In genomic region chr12:47281667-47282171, GRCh38 we compare ENCODE assay signal across 13 cellular contexts.
DNase-seq lines count a peak whose midpoint lies in the region; ATAC-seq and TF ChIP-seq lines count a peak whose summit lies in the region.
"Had no signal": no experiment of that assay in that cellular context is flagged by ENCODE, and none has a peak within 500 bp of the region (broad histone marks: within the 10 kb centered on the region; RNA-seq: fewer than 3 reads in every experiment).

No MANE protein-coding gene starts in this region.

- H2AFZ ChIP-seq in ACC112 (ENCODE audit: low read length, unreplicated experiment) (no peak overlapping the region), neural progenitor cell (replicated peaks) (no peak overlapping the region), GM23338 (no peak overlapping the region)

- no peak for ATAC-seq in GM23338

- no peaks in the 10 kb centered on the region for H4K20me1 ChIP-seq in neural progenitor cell (ENCODE audit: low read depth)
- no peaks in the 10 kb centered on the region for H4K20me1 ChIP-seq in GM23338 (replicated peaks; ENCODE audit: insufficient read depth)
- H4K20me1 ChIP-seq: BLaER1 had no signal

- H3K4me3 Mint-ChIP-seq in neural progenitor cell (no peak overlapping the region), CD14-positive monocyte (no peak overlapping the region), GM23338 (no peak overlapping the region)
- H3K4me3 Mint-ChIP-seq: activated B cell treated with CpG ODN at 0.5 μM for 24 hours had no signal

- H3K4me1 Mint-ChIP-seq in neural progenitor cell, result peaks cover 6% of the 10 kb centered on the region
- H3K4me1 Mint-ChIP-seq in CD14-positive monocyte, result peaks cover 23% of the 10 kb centered on the region
- H3K4me1 Mint-ChIP-seq in GM23338, result peaks cover 10% of the 10 kb centered on the region

- H3K27ac ChIP-seq in ACC112 (ENCODE audit: low read depth, low read length) (peak overlapping the region; percentile 60), neural progenitor cell (no peak overlapping the region), GM23338 (ENCODE audit: low read depth) (no peak overlapping the region)
- H3K27ac ChIP-seq: BLaER1 had no signal

- TF ChIP-seq CTCF in neural progenitor cell (IDR thresholded peaks at IDR 0.05) (no peak), CD14-positive monocyte (IDR thresholded peaks at IDR 0.05) (no peak), GM23338 (conservative IDR thresholded peaks at IDR 0.05; ENCODE audit: low read depth in 2 of 2) (no peak)

- H3K36me3 Mint-ChIP-seq in neural progenitor cell (no peaks in the 10 kb centered on the region), CD14-positive monocyte (no peaks in the 10 kb centered on the region), GM23338 (ENCODE audit: low read depth) (no peaks in the 10 kb centered on the region)

- DNase-seq in M059J (ENCODE audit: low read depth) (peak; percentile 37), amniotic epithelial cell (ENCODE audit: low read depth) (peak; percentile 56), neural progenitor cell (ENCODE audit: low spot score) (no peak), DMS53 treated with DMSO at 0.1 percent for 48 hours (lab: John Stamatoyannopoulos, UW; ENCODE audit: unreplicated experiment) (no peak), CD14-positive monocyte (ENCODE audit: low spot score) (no peak), GM23338 (ENCODE audit: low spot score) (no peak)
- no peak for DNase-seq in activated CD8-positive, alpha-beta memory T cell treated with anti-CD3 and anti-CD28 coated beads, Interleukin-2, amount 50 U/mL, for 4 hours
- DNase-seq: activated B cell treated with CpG ODN at 0.5 μM for 24 hours; effector memory CD4-positive, alpha-beta T cell; midbrain; NCI-H345 had no signal

- no peak overlapping the region for H3K4me3 ChIP-seq in ACC112 (ENCODE audit: low read depth, low read length)
- no peak overlapping the region for H3K4me3 ChIP-seq in neural progenitor cell
- no peak overlapping the region for H3K4me3 ChIP-seq in GM23338
- H3K4me3 ChIP-seq: BLaER1 had no signal

- H3K27ac Mint-ChIP-seq in neural progenitor cell (peak overlapping the region; percentile 46), CD14-positive monocyte (no peak overlapping the region), GM23338 (no peak overlapping the region)
- H3K27ac Mint-ChIP-seq: activated B cell treated with CpG ODN at 0.5 μM for 24 hours had no signal

- H3K79me2 ChIP-seq in ACC112 (ENCODE audit: control insufficient read depth, insufficient read depth, low read length, unreplicated experiment) (no peaks in the 10 kb centered on the region), neural progenitor cell (ENCODE audit: low read depth) (no peaks in the 10 kb centered on the region), GM23338 (replicated peaks; ENCODE audit: insufficient read depth) (no peaks in the 10 kb centered on the region)

- H3K9ac ChIP-seq in neural progenitor cell, result no peak overlapping the region
- H3K9ac ChIP-seq: BLaER1 had no signal

- intact Hi-C loops in CD14-positive monocyte (cut with micrococcal nuclease), result no loop called here

- H3K36me3 ChIP-seq in ACC112 (ENCODE audit: insufficient read depth, low read length), result no peaks in the 10 kb centered on the region
- no peaks in the 10 kb centered on the region for H3K36me3 ChIP-seq in neural progenitor cell
- no peaks in the 10 kb centered on the region for H3K36me3 ChIP-seq in GM23338 (ENCODE audit: insufficient read depth)
- H3K36me3 ChIP-seq: BLaER1 had no signal

- H3K27me3 ChIP-seq in ACC112 (ENCODE audit: insufficient read depth, low read length) (no peaks in the 10 kb centered on the region), neural progenitor cell (no peaks in the 10 kb centered on the region), GM23338 (ENCODE audit: insufficient read depth) (no peaks in the 10 kb centered on the region)
- H3K27me3 ChIP-seq: BLaER1 had no signal

- H3F3A ChIP-seq in neural progenitor cell (ENCODE audit: low read depth) (peaks cover 8% of the 10 kb centered on the region), GM23338 (replicated peaks; ENCODE audit: low read depth) (no peaks in the 10 kb centered on the region)

- H3K4me2 ChIP-seq in neural progenitor cell, result no peak overlapping the region
- no peak overlapping the region for H3K4me2 ChIP-seq in GM23338
- H3K4me2 ChIP-seq: BLaER1 had no signal

- peaks cover 33% of the 10 kb centered on the region for H3K4me1 ChIP-seq in ACC112 (ENCODE audit: control insufficient read depth, insufficient read depth, low read length, unreplicated experiment)
- peaks cover 4% of the 10 kb centered on the region for H3K4me1 ChIP-seq in neural progenitor cell
- no peaks in the 10 kb centered on the region for H3K4me1 ChIP-seq in GM23338 (ENCODE audit: insufficient read depth)

- H3K9me3 Mint-ChIP-seq in neural progenitor cell (no peaks in the 10 kb centered on the region), CD14-positive monocyte (peaks cover 0 to 5% (median 0%) of the 10 kb centered on the region in 7 donors), GM23338 (no peaks in the 10 kb centered on the region)
- H3K9me3 Mint-ChIP-seq: activated B cell treated with CpG ODN at 0.5 μM for 24 hours had no signal

- peaks cover 14% of the 10 kb centered on the region; the same call in 1 of the 2 replicates for H3K9me2 ChIP-seq in GM23338 (ENCODE audit: insufficient read depth)

- H3K9me3 ChIP-seq in neural progenitor cell (ENCODE audit: low read depth), result no peaks in the 10 kb centered on the region
- H3K9me3 ChIP-seq: BLaER1 had no signal

- H3K27me3 Mint-ChIP-seq in neural progenitor cell (ENCODE audit: insufficient read depth, low read depth) (peaks cover 8% of the 10 kb centered on the region), CD14-positive monocyte (ENCODE audit: low read depth in 3 of 3) (peaks cover 0 to 4% (median 0%) of the 10 kb centered on the region in 3 donors), GM23338 (ENCODE audit: insufficient read depth, low read depth, poor library complexity) (no peaks in the 10 kb centered on the region)
- H3K27me3 Mint-ChIP-seq: activated B cell treated with CpG ODN at 0.5 μM for 24 hours had no signal

TF ChIP-seq in GM23338, 12 proteins besides CTCF, POLR2A, EP300 and RAD21 (continues in another document):
- TF ChIP-seq ZNF331 (CRISPR knock-in tag; IDR thresholded peaks at IDR 0.05; ENCODE audit: low read depth) (no peak), ETS1 (IDR thresholded peaks at IDR 0.05) (no peak), ZNF114 (CRISPR knock-in tag; IDR thresholded peaks at IDR 0.05) (no peak), REST (IDR thresholded peaks at IDR 0.05; ENCODE audit: unreplicated experiment) (no peak), CREB1 (CRISPR knock-in tag; IDR thresholded peaks at IDR 0.05; ENCODE audit: low read depth) (no peak), NANOG (IDR thresholded peaks at IDR 0.05; ENCODE audit: borderline replicate concordance) (no peak), EZH2 (IDR thresholded peaks at IDR 0.05; ENCODE audit: low read depth, unreplicated experiment) (no peak), STAT1 (IDR thresholded peaks at IDR 0.05; ENCODE audit: unreplicated experiment) (no peak)

Comparison
In these comparisons a context has a peak if more than half of its experiments do, and no peak if none do; other contexts are left out.
1. DNase-seq: peak in M059J (single experiment) and amniotic epithelial cell (single experiment); none in neural progenitor cell (single experiment), DMS53 treated with DMSO at 0.1 percent for 48 hours (single experiment), activated CD8-positive, alpha-beta memory T cell treated with anti-CD3 and anti-CD28 coated beads, Interleukin-2, amount 50 U/mL, for 4 hours (single experiment), CD14-positive monocyte (single experiment) and GM23338 (single experiment).